27 cellular contexts compared by ENCODE assay signal in the genomic region with DNA sequence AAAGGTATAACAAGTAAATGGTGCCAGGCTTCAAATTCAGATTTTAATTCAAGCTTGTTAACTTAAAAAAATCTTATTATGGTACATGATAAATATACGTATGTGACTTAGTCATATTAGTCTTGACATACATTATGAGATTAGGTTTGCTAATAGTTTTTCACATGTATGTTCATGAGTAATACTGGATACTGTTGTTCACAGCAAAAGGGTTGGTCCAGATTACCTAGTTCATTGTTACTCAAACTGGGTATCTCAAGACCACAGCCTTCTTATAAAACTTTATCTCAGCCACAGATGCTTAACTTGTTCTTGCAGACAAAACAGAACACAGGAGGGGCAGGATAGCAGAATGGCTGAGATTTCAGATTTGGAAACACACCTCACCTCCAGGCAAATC.
"Had no signal": no experiment of that assay in that cellular context is flagged by ENCODE, and none has a peak within 500 bp of the region (broad histone marks: within the 10 kb centered on the region; RNA-seq: fewer than 3 reads in every experiment).

No MANE protein-coding gene starts in this region.

- H3K4me1 Mint-ChIP-seq: nephron, neural crest cell had no signal

- H3K27ac Mint-ChIP-seq: nephron; stimulated activated naive CD8-positive, alpha-beta T cell treated with anti-CD3 and anti-CD28 coated beads, Interleukin-15, Interleukin-2, amounts not matched to agents 100 ng/mL and 50 ng/mL, for 24 hours; type B pancreatic cell had no signal

- H3K27me3 ChIP-seq: pancreas, suprapubic skin, tibial nerve, uterus had no signal

- FAIRE-seq: kidney, pancreas had no signal

- H3K27me3 Mint-ChIP-seq: naive thymus-derived CD8-positive, alpha-beta T cell; stimulated activated naive CD8-positive, alpha-beta T cell treated with anti-CD3 and anti-CD28 coated beads, Interleukin-15, Interleukin-2, amounts not matched to agents 100 ng/mL and 50 ng/mL, for 24 hours; type B pancreatic cell had no signal

- DNase-seq: hippocampal formation; kidney; lower lobe of right lung; mammary epithelial cell; mesenchymal stem cell; naive thymus-derived CD8-positive, alpha-beta T cell; nucleus accumbens; pancreas; posterior cingulate gyrus; retina; right cardiac atrium; stimulated activated CD4-positive, alpha-beta T cell treated with anti-CD3 and anti-CD28 coated beads, Interleukin-12 subunit alpha, Interleukin-12 subunit beta, amount 100 ng/mL, for 4 hours; stimulated activated CD4-positive, alpha-beta T cell treated with anti-CD3 and anti-CD28 coated beads, Interleukin-15, amount 100 ng/mL, for 24 hours; stimulated activated CD4-positive, alpha-beta T cell treated with anti-CD3 and anti-CD28 coated beads, Interleukin-2, amount 100 ng/mL, for 24 hours; stimulated activated CD4-positive, alpha-beta T cell treated with anti-CD3 and anti-CD28 coated beads, Interleukin-4, amount 100 ng/mL, for 1 hour; stimulated activated naive CD4-positive, alpha-beta T cell; uterus had no signal

- H3K4me3 Mint-ChIP-seq: naive thymus-derived CD8-positive, alpha-beta T cell; nephron; neural crest cell; stimulated activated naive CD8-positive, alpha-beta T cell treated with anti-CD3 and anti-CD28 coated beads, Interleukin-15, Interleukin-2, amounts not matched to agents 100 ng/mL and 50 ng/mL, for 24 hours; type B pancreatic cell had no signal

- H3K9me3 ChIP-seq: lower lobe of right lung, pancreas, prostate gland, suprapubic skin, thoracic aorta, tibial nerve, uterus had no signal

- H3K4me1 ChIP-seq: lower lobe of right lung, pancreas, prostate gland, suprapubic skin, tibial nerve, uterus had no signal

- H3K4me3 ChIP-seq: lower lobe of right lung, pancreas, prostate gland, skin epidermis, suprapubic skin, thoracic aorta, tibial nerve, uterus had no signal

- H3K27ac ChIP-seq: lower lobe of right lung, pancreas, prostate gland, skin epidermis, suprapubic skin, thoracic aorta, tibial nerve, uterus had no signal

- ATAC-seq: lower lobe of right lung; naive thymus-derived CD8-positive, alpha-beta T cell; pancreas; right cardiac atrium; sciatic nerve had no signal

- H3K36me3 ChIP-seq: uterus had no signal

- H3K9me3 Mint-ChIP-seq: naive thymus-derived CD8-positive, alpha-beta T cell; nephron; neural crest cell; stimulated activated naive CD8-positive, alpha-beta T cell treated with anti-CD3 and anti-CD28 coated beads, Interleukin-15, Interleukin-2, amounts not matched to agents 100 ng/mL and 50 ng/mL, for 24 hours; type B pancreatic cell had no signal
